Comparison of ENCODE assay signal across 9 cellular contexts in genomic region chr3:50333744-50334328, GRCh38. TPM values are rescaled to one million over a fixed set of nuclear protein-coding genes. Genes with fewer than 3 reads are reported as not detected.
DNase-seq lines count a peak whose midpoint lies in the region; ATAC-seq and TF ChIP-seq lines count a peak whose summit lies in the region.
"Had no signal": no experiment of that assay in that cellular context is flagged by ENCODE, and none has a peak within 500 bp of the region (broad histone marks: within the 10 kb centered on the region; RNA-seq: fewer than 3 reads in every experiment).

No MANE protein-coding gene starts in this region.

- peak overlapping the region; percentile 65 for H3K4me3 Mint-ChIP-seq in stimulated activated naive CD8-positive, alpha-beta T cell treated with anti-CD3 and anti-CD28 coated beads, Interleukin-15, Interleukin-2, amounts not matched to agents 100 ng/mL and 50 ng/mL, for 24 hours
- no peak overlapping the region for H3K4me3 Mint-ChIP-seq in mesothelial cell of epicardium
- H3K4me3 Mint-ChIP-seq: stimulated activated memory B cell treated with anti-CD40 and anti-IgM and Interleukin-4, amounts not matched to agents 10 μg/mL and 1 μg/mL and 100 μg/mL, for 72 hours had no signal

- peak overlapping the region in 11 of 59 donors; percentile 1 to 94 (median 13) for H3K4me3 ChIP-seq in dorsolateral prefrontal cortex

- H3K36me3 Mint-ChIP-seq in stimulated activated naive CD8-positive, alpha-beta T cell treated with anti-CD3 and anti-CD28 coated beads, Interleukin-15, Interleukin-2, amounts not matched to agents 100 ng/mL and 50 ng/mL, for 24 hours (ENCODE audit: low read depth): peaks cover 68% of the 10 kb centered on the region
- H3K36me3 Mint-ChIP-seq in mesothelial cell of epicardium: peaks cover 5% of the 10 kb centered on the region

- intact Hi-C loops in dorsolateral prefrontal cortex (cut with DNase I): loop anchor here in 1 of 2 donors (5.0 kb wide), 1 partner anchor 37 kb away; the partner anchor contains the start of genes HYAL3 and NAA80

- no peak for TF ChIP-seq CTCF in dorsolateral prefrontal cortex (IDR thresholded peaks at IDR 0.05 in 54 of 56, conservative IDR thresholded peaks at IDR 0.05 in 2 of 56; ENCODE audit: low read depth in 1 of 56, partially characterized antibody in 56 of 56)
- TF ChIP-seq CTCF in mesothelial cell of epicardium (IDR thresholded peaks at IDR 0.05; ENCODE audit: unreplicated experiment): no peak

- no peak for ATAC-seq in stimulated activated naive CD8-positive, alpha-beta T cell treated with anti-CD3 and anti-CD28 coated beads, Interleukin-15, Interleukin-2, amounts not matched to agents 100 U/mL and 50 U/mL, for 24 hours
- no peak for ATAC-seq in GM21737 (IDR thresholded peaks at IDR 0.05; ENCODE audit: unreplicated experiment)
- ATAC-seq in GM21423 (IDR thresholded peaks at IDR 0.05; ENCODE audit: unreplicated experiment): no peak
- ATAC-seq: stimulated activated memory B cell treated with anti-CD40 and anti-IgM and Interleukin-4, amounts not matched to agents 10 μg/mL and 1 μg/mL and 100 μg/mL, for 72 hours had no signal

- peaks cover 43% of the 10 kb centered on the region for H3K4me1 Mint-ChIP-seq in stimulated activated naive CD8-positive, alpha-beta T cell treated with anti-CD3 and anti-CD28 coated beads, Interleukin-15, Interleukin-2, amounts not matched to agents 100 ng/mL and 50 ng/mL, for 24 hours (ENCODE audit: low read depth)
- H3K4me1 Mint-ChIP-seq in mesothelial cell of epicardium: peaks cover 34% of the 10 kb centered on the region

- peak overlapping the region in 55 of 59 donors; percentile 9 to 99 (median 76) for H3K27ac ChIP-seq in dorsolateral prefrontal cortex

- no peaks in the 10 kb centered on the region for H3K27me3 Mint-ChIP-seq in stimulated activated naive CD8-positive, alpha-beta T cell treated with anti-CD3 and anti-CD28 coated beads, Interleukin-15, Interleukin-2, amounts not matched to agents 100 ng/mL and 50 ng/mL, for 24 hours
- peaks cover 4% of the 10 kb centered on the region for H3K27me3 Mint-ChIP-seq in mesothelial cell of epicardium (ENCODE audit: low read depth)
- H3K27me3 Mint-ChIP-seq: stimulated activated memory B cell treated with anti-CD40 and anti-IgM and Interleukin-4, amounts not matched to agents 10 μg/mL and 1 μg/mL and 100 μg/mL, for 72 hours had no signal

- no peak for DNase-seq in stimulated activated naive CD8-positive, alpha-beta T cell treated with anti-CD3 and anti-CD28 coated beads, Interleukin-15, Interleukin-2, amounts not matched to agents 100 U/mL and 50 U/mL, for 24 hours
- DNase-seq in dorsolateral prefrontal cortex (no peak), mesothelial cell of epicardium (ENCODE audit: low spot score in 2 of 2, unreplicated experiment in 2 of 2) (no peak), H4 (ENCODE audit: low spot score) (no peak), cerebellum (ENCODE audit: low spot score) (no peak)

- H3K9me3 Mint-ChIP-seq in stimulated activated naive CD8-positive, alpha-beta T cell treated with anti-CD3 and anti-CD28 coated beads, Interleukin-15, Interleukin-2, amounts not matched to agents 100 ng/mL and 50 ng/mL, for 24 hours: no peaks in the 10 kb centered on the region
- no peaks in the 10 kb centered on the region for H3K9me3 Mint-ChIP-seq in mesothelial cell of epicardium
- H3K9me3 Mint-ChIP-seq: stimulated activated memory B cell treated with anti-CD40 and anti-IgM and Interleukin-4, amounts not matched to agents 10 μg/mL and 1 μg/mL and 100 μg/mL, for 72 hours had no signal

- H3K27ac Mint-ChIP-seq in stimulated activated naive CD8-positive, alpha-beta T cell treated with anti-CD3 and anti-CD28 coated beads, Interleukin-15, Interleukin-2, amounts not matched to agents 100 ng/mL and 50 ng/mL, for 24 hours: peak overlapping the region; percentile 83
- H3K27ac Mint-ChIP-seq in mesothelial cell of epicardium: peak overlapping the region; percentile 67
- H3K27ac Mint-ChIP-seq: stimulated activated memory B cell treated with anti-CD40 and anti-IgM and Interleukin-4, amounts not matched to agents 10 μg/mL and 1 μg/mL and 100 μg/mL, for 72 hours had no signal

- H3K27me3 ChIP-seq in dorsolateral prefrontal cortex: no peaks in the 10 kb centered on the region

RNA-seq across cellular contexts. Expression of gene TUSC2, which starts 5.8 kb away (rescaled TPM):
- total RNA-seq in dorsolateral prefrontal cortex: 10 to 100 TPM; 29.2 to 71.0 (median 52.4) TPM
- 19.8 to 23.3 TPM (median 20.3 TPM) in 3 replicates for total RNA-seq in mesothelial cell of epicardium
- total RNA-seq in H4 (2014; rRNA removed; shearing (Covaris generic)): 11.5 and 29.1 TPM in 2 replicates
- total RNA-seq in cerebellum: 11.4 TPM

RNA-seq across cellular contexts. Expression of gene RASSF1, which starts 6.8 kb away (rescaled TPM):
- total RNA-seq in dorsolateral prefrontal cortex: 10 to 100 TPM; 10.1 to 23.5 (median 15.5) TPM
- 13.7 to 15.4 TPM (median 14.3 TPM) in 3 replicates for total RNA-seq in mesothelial cell of epicardium
- 4.2 and 7.7 TPM in 2 replicates for total RNA-seq in H4 (2014; rRNA removed; shearing (Covaris generic))
- 11.3 TPM for total RNA-seq in cerebellum

RNA-seq across cellular contexts. Expression of gene HYAL2, which starts 11.3 kb away (rescaled TPM):
- total RNA-seq in dorsolateral prefrontal cortex: 10 to 100 TPM in 113 of 120 experiments, 1 to 10 TPM in 7; 8.2 to 50.6 (median 18.6) TPM
- total RNA-seq in mesothelial cell of epicardium: 71.5 to 76.3 TPM (median 75.1 TPM) in 3 replicates
- total RNA-seq in H4 (2014; rRNA removed; shearing (Covaris generic)): 40.7 and 41.1 TPM in 2 replicates
- total RNA-seq in cerebellum: 37.5 TPM

RNA-seq across cellular contexts. Expression of gene ZMYND10, which starts 11.7 kb away (rescaled TPM):
- total RNA-seq in dorsolateral prefrontal cortex (1 to 10 TPM; 1.1 to 7.6 (median 3.1) TPM), mesothelial cell of epicardium (0.54 to 1.00 TPM (median 0.83 TPM) in 3 replicates), cerebellum (5.4 TPM)
- 0.08 TPM in 1 of 2 replicates, not detected in the other for total RNA-seq in H4 (2014; rRNA removed; shearing (Covaris generic))

RNA-seq across cellular contexts. Expression of gene NPRL2, which starts 16.7 kb away (rescaled TPM):
- total RNA-seq in dorsolateral prefrontal cortex (10 to 100 TPM; 24.6 to 51.7 (median 35.3) TPM), mesothelial cell of epicardium (19.9 to 23.4 TPM (median 23.3 TPM) in 3 replicates), cerebellum (22.4 TPM)
- total RNA-seq in H4 (2014; rRNA removed; shearing (Covaris generic)): 18.2 and 27.8 TPM in 2 replicates
